2 cellular contexts compared by ENCODE assay signal in the genomic region with DNA sequence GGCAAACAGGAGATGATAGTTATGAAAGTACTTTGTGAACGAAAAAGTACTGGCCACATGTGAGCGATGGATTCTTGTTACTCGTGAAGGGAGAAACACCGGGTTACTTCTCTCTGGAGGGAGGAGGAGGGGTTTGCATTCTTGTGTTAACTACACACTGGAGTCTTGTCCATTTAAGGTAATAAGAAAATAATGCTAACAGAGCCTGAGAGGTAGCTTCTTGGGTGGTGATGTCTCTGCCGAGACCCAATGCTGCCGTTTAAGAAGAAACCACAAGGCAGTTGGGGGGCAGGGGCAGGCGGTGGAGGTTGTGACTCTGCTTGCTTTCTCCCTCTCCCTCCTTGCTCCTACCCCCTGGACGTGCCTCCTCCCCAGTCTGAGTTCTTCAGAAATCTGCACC.
TF ChIP-seq lines count a peak whose summit lies in the region.

No MANE protein-coding gene starts in this region.

TF ChIP-seq in SK-N-SH treated with all-trans-retinoic acid at 6 μM for 48 hours, 23 proteins besides CTCF, POLR2A, EP300 and RAD21:
- TF ChIP-seq CSDC2 (CRISPR knock-in tag; IDR thresholded peaks at IDR 0.05) (no peak), TSHZ2 (CRISPR knock-in tag; IDR thresholded peaks at IDR 0.05) (no peak), BACH2 (CRISPR knock-in tag; IDR thresholded peaks at IDR 0.05; ENCODE audit: borderline replicate concordance) (no peak), ZFP30 (CRISPR knock-in tag; IDR thresholded peaks at IDR 0.05) (no peak), TCF4 (CRISPR knock-in tag; IDR thresholded peaks at IDR 0.05; ENCODE audit: borderline replicate concordance) (no peak), POU6F1 (CRISPR knock-in tag; IDR thresholded peaks at IDR 0.05; ENCODE audit: borderline replicate concordance, low read depth) (no peak), ZFP3 (CRISPR knock-in tag; IDR thresholded peaks at IDR 0.05) (no peak), TOX (CRISPR knock-in tag; IDR thresholded peaks at IDR 0.05; ENCODE audit: borderline replicate concordance) (no peak), ARNTL (CRISPR knock-in tag; IDR thresholded peaks at IDR 0.05; ENCODE audit: borderline replicate concordance, low read depth) (no peak), ESRRG (CRISPR knock-in tag; IDR thresholded peaks at IDR 0.05) (no peak), ZNF8 (CRISPR knock-in tag; IDR thresholded peaks at IDR 0.05) (no peak), GLIS3 (CRISPR knock-in tag; IDR thresholded peaks at IDR 0.05) (no peak), ISL1 (CRISPR knock-in tag; IDR thresholded peaks at IDR 0.05) (no peak), SNAI2 (CRISPR knock-in tag; IDR thresholded peaks at IDR 0.05) (no peak), ZNF70 (CRISPR knock-in tag; IDR thresholded peaks at IDR 0.05) (no peak), ZC3H10 (CRISPR knock-in tag; IDR thresholded peaks at IDR 0.05) (no peak), PPARA (CRISPR knock-in tag; IDR thresholded peaks at IDR 0.05; ENCODE audit: borderline replicate concordance) (no peak)
- TF ChIP-seq, protein P1, sequence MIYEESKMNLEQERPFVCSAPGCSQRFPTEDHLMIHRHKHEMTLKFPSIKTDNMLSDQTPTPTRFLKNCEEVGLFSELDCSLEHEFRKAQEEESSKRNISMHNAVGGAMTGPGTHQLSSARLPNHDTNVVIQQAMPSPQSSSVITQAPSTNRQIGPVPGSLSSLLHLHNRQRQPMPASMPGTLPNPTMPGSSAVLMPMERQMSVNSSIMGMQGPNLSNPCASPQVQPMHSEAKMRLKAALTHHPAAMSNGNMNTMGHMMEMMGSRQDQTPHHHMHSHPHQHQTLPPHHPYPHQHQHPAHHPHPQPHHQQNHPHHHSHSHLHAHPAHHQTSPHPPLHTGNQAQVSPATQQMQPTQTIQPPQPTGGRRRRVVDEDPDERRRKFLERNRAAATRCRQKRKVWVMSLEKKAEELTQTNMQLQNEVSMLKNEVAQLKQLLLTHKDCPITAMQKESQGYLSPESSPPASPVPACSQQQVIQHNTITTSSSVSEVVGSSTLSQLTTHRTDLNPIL (CRISPR knock-in tag; IDR thresholded peaks at IDR 0.05; ENCODE audit: low read depth) = no peak
- TF ChIP-seq, protein P2, sequence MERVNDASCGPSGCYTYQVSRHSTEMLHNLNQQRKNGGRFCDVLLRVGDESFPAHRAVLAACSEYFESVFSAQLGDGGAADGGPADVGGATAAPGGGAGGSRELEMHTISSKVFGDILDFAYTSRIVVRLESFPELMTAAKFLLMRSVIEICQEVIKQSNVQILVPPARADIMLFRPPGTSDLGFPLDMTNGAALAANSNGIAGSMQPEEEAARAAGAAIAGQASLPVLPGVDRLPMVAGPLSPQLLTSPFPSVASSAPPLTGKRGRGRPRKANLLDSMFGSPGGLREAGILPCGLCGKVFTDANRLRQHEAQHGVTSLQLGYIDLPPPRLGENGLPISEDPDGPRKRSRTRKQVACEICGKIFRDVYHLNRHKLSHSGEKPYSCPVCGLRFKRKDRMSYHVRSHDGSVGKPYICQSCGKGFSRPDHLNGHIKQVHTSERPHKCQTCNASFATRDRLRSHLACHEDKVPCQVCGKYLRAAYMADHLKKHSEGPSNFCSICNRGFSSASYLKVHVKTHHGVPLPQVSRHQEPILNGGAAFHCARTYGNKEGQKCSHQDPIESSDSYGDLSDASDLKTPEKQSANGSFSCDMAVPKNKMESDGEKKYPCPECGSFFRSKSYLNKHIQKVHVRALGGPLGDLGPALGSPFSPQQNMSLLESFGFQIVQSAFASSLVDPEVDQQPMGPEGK (CRISPR knock-in tag; IDR thresholded peaks at IDR 0.05; ENCODE audit: borderline replicate concordance) = no peak

TF ChIP-seq in SK-N-SH, 30 proteins besides CTCF, POLR2A, EP300 and RAD21:
- no peak for TF ChIP-seq SIN3A (IDR thresholded peaks at IDR 0.05; ENCODE audit: borderline replicate concordance, low read depth, low read length)
- TF ChIP-seq, protein P3, sequence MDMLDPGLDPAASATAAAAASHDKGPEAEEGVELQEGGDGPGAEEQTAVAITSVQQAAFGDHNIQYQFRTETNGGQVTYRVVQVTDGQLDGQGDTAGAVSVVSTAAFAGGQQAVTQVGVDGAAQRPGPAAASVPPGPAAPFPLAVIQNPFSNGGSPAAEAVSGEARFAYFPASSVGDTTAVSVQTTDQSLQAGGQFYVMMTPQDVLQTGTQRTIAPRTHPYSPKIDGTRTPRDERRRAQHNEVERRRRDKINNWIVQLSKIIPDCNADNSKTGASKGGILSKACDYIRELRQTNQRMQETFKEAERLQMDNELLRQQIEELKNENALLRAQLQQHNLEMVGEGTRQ (IDR thresholded peaks at IDR 0.05; ENCODE audit: borderline replicate concordance, low read depth, low read length) = no peak
- no peak for TF ChIP-seq POLR2AphosphoS5 (IDR thresholded peaks at IDR 0.05; ENCODE audit: low read depth, low read length)
- TF ChIP-seq RXRA (IDR thresholded peaks at IDR 0.05; ENCODE audit: borderline replicate concordance, low read depth) = no peak
- no peak for TF ChIP-seq RFX5 (IDR thresholded peaks at IDR 0.05; ENCODE audit: low read length)
- TF ChIP-seq FOXM1 (IDR thresholded peaks at IDR 0.05; ENCODE audit: low read depth) = no peak
- no peak for TF ChIP-seq SMC3 (IDR thresholded peaks at IDR 0.05; ENCODE audit: low read depth, low read length)
- no peak for TF ChIP-seq CHD2 (IDR thresholded peaks at IDR 0.05; ENCODE audit: low read length, partially characterized antibody)
- no peak for TF ChIP-seq NRF1 (IDR thresholded peaks at IDR 0.05; ENCODE audit: low read depth, low read length)
- TF ChIP-seq, protein P4, sequence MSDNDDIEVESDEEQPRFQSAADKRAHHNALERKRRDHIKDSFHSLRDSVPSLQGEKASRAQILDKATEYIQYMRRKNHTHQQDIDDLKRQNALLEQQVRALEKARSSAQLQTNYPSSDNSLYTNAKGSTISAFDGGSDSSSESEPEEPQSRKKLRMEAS (IDR thresholded peaks at IDR 0.05; ENCODE audit: low read depth) = no peak
- no peak for TF ChIP-seq ELF1 (IDR thresholded peaks at IDR 0.05)
